19 cellular contexts compared by ENCODE assay signal in the genomic region with DNA sequence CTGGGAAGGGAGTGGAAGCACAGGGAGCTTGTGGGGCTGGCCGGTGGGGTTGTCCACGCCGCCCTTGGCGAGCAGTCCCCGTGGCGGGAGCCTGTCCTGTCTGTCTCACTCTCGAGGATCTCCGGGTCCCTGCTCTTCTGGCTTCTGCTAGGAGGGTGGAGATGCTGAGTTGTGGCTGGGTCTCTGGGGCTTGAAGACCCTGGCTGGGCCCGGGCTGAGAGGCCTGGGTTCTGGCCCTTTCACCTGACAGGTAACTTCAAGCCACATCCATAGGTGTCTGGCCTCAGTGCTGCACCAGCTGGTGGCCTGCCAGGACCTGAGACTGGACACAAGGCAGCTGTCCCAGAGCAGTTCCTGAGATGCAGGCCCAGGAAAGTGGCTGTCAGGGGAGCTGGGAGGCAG. TPM values are rescaled to one million over a fixed set of nuclear protein-coding genes. Genes with fewer than 3 reads are reported as not detected.
A peak's percentile ranks its signal among the peaks of the same experiment; 100 is the strongest.
DNase-seq lines count a peak whose midpoint lies in the region; ATAC-seq, FAIRE-seq and TF ChIP-seq lines count a peak whose summit lies in the region.
"Had no signal": no experiment of that assay in that cellular context is flagged by ENCODE, and none has a peak within 500 bp of the region (broad histone marks: within the 10 kb centered on the region; RNA-seq: fewer than 3 reads in every experiment).

No MANE protein-coding gene starts in this region.

- POLR2A ChIA-PET in activated CD4-positive, alpha-beta T cell treated with anti-CD3 and anti-CD28 coated beads for 36 hours (lab: Charles Lee), result no interaction called here

- TF ChIP-seq POLR2A in GM12891 (IDR thresholded peaks at IDR 0.05; ENCODE audit: low read depth, low read length), result no peak

- H3K79me2 ChIP-seq in DND-41 (ENCODE audit: insufficient read depth, low read length), result peaks cover 62% of the 10 kb centered on the region

- peak overlapping the region; percentile 20 to 82; a peak in 3 of 4 replicates for H3K4me3 ChIP-seq in DND-41 (ENCODE audit: low read depth in 1 of 2, low read length in 2 of 2)
- H3K4me3 ChIP-seq: GM23248, HAP-1 had no signal

- peaks cover 94% of the 10 kb centered on the region for H3K36me3 ChIP-seq in DND-41 (ENCODE audit: insufficient read depth, low read length)

- peaks cover 83% of the 10 kb centered on the region for H3K4me1 ChIP-seq in DND-41 (ENCODE audit: insufficient read depth, low read length)
- H3K4me1 ChIP-seq: HAP-1 had no signal

- FAIRE-seq in GM12891 (lab: Jason Lieb, UNC), result no peak
- FAIRE-seq: D721Med had no signal

- intact Hi-C loops in activated CD4-positive, alpha-beta T cell treated with anti-CD3 and anti-CD28 coated beads, Interleukin-2, amount 10 ng/mL, durations not matched to agents 24 days and 14 days (cut with micrococcal nuclease), result no loop called here
- intact Hi-C loops in activated CD4-positive, alpha-beta T cell treated with anti-CD3 and anti-CD28 coated beads for 36 hours (cut with DNase I, micrococcal nuclease), result no loop called here

- no peaks in the 10 kb centered on the region for H3K9me3 Mint-ChIP-seq in activated CD4-positive, alpha-beta T cell treated with anti-CD3 and anti-CD28 coated beads, Interleukin-2, amount 10 ng/mL, durations not matched to agents 24 days and 14 days
- H3K9me3 Mint-ChIP-seq in activated CD4-positive, alpha-beta T cell treated with anti-CD3 and anti-CD28 coated beads for 36 hours (ENCODE audit: low read depth), result no peaks in the 10 kb centered on the region
- no peaks in the 10 kb centered on the region for H3K9me3 Mint-ChIP-seq in activated T-cell treated with anti-CD3 and anti-CD28 coated beads, Interleukin-2, amount 50 U/mL, for 72 hours

- peaks cover 44% of the 10 kb centered on the region for H4K20me1 ChIP-seq in DND-41 (ENCODE audit: insufficient read depth, low read length)

- no peaks in the 10 kb centered on the region for H3K9me3 ChIP-seq in DND-41 (ENCODE audit: insufficient read depth, low read length, severe bottlenecking)
- no peaks in the 10 kb centered on the region for H3K9me3 ChIP-seq in T-helper 17 cell (ENCODE audit: control insufficient read depth, low read length, poor library complexity, severe bottlenecking)
- H3K9me3 ChIP-seq: HAP-1 had no signal

- peak overlapping the region; percentile 78 for H3K4me2 ChIP-seq in DND-41 (ENCODE audit: insufficient read depth, low read length)

- peak overlapping the region; percentile 19 for H3K4me3 Mint-ChIP-seq in activated CD4-positive, alpha-beta T cell treated with anti-CD3 and anti-CD28 coated beads, Interleukin-2, amount 10 ng/mL, durations not matched to agents 24 days and 14 days
- no peak overlapping the region for H3K4me3 Mint-ChIP-seq in activated CD4-positive, alpha-beta T cell treated with anti-CD3 and anti-CD28 coated beads for 36 hours
- peak overlapping the region; percentile 43 for H3K4me3 Mint-ChIP-seq in T-helper 17 cell
- no peak overlapping the region for H3K4me3 Mint-ChIP-seq in activated T-cell treated with anti-CD3 and anti-CD28 coated beads, Interleukin-2, amount 50 U/mL, for 72 hours
- H3K4me3 Mint-ChIP-seq: B cell had no signal

- H3K27ac Mint-ChIP-seq in activated CD4-positive, alpha-beta T cell treated with anti-CD3 and anti-CD28 coated beads, Interleukin-2, amount 10 ng/mL, durations not matched to agents 24 days and 14 days, result no peak overlapping the region
- H3K27ac Mint-ChIP-seq in activated CD4-positive, alpha-beta T cell treated with anti-CD3 and anti-CD28 coated beads for 36 hours, result no peak overlapping the region
- H3K27ac Mint-ChIP-seq in T-helper 17 cell, result no peak overlapping the region
- no peak overlapping the region for H3K27ac Mint-ChIP-seq in activated T-cell treated with anti-CD3 and anti-CD28 coated beads, Interleukin-2, amount 50 U/mL, for 72 hours
- H3K27ac Mint-ChIP-seq: B cell had no signal

- no peak for ATAC-seq in activated CD4-positive, alpha-beta T cell treated with anti-CD3 and anti-CD28 coated beads for 36 hours
- ATAC-seq in DND-41 (ENCODE audit: insufficient read depth, low read depth) (no peak), T-helper 17 cell (no peak), left lobe of liver (peak; percentile 40)
- ATAC-seq in activated T-cell treated with anti-CD3 and anti-CD28 coated beads, Interleukin-2, amount 50 U/mL, for 72 hours (replicated peaks in 1 of 2), result no peak
- ATAC-seq: PC-3 had no signal

- CTCF ChIA-PET in activated CD4-positive, alpha-beta T cell treated with anti-CD3 and anti-CD28 coated beads for 36 hours (lab: Charles Lee), result interaction anchor here (0.9 kb wide), 1 partner anchor 9 kb away, joined by 4 read pairs; no protein-coding TSS in a partner anchor

- peak overlapping the region; percentile 99 for H3K27ac ChIP-seq in DND-41 (ENCODE audit: low read length)
- H3K27ac ChIP-seq: GM23248 had no signal

- H3K9ac ChIP-seq in DND-41 (ENCODE audit: low read depth, low read length), result peak overlapping the region; percentile 92
- H3K9ac ChIP-seq: GM23248 had no signal

- peak; percentile 44 for TF ChIP-seq CTCF in DND-41 (IDR thresholded peaks at IDR 0.05; ENCODE audit: borderline replicate concordance, extremely low read depth, low read length, poor library complexity, severe bottlenecking)

- no peaks in the 10 kb centered on the region for H3K27me3 ChIP-seq in DND-41 (ENCODE audit: insufficient read depth, low read length, poor library complexity)

- no peak overlapping the region for H2AFZ ChIP-seq in DND-41 (ENCODE audit: low read depth, low read length)
- H2AFZ ChIP-seq: GM23248 had no signal

- H3K4me1 Mint-ChIP-seq in activated CD4-positive, alpha-beta T cell treated with anti-CD3 and anti-CD28 coated beads, Interleukin-2, amount 10 ng/mL, durations not matched to agents 24 days and 14 days, result peaks cover 30% of the 10 kb centered on the region
- H3K4me1 Mint-ChIP-seq in activated CD4-positive, alpha-beta T cell treated with anti-CD3 and anti-CD28 coated beads for 36 hours, result peaks cover 29% of the 10 kb centered on the region
- H3K4me1 Mint-ChIP-seq in T-helper 17 cell, result peaks cover 17% of the 10 kb centered on the region
- H3K4me1 Mint-ChIP-seq in activated T-cell treated with anti-CD3 and anti-CD28 coated beads, Interleukin-2, amount 50 U/mL, for 72 hours (ENCODE audit: low read depth), result peaks cover 33% of the 10 kb centered on the region

- peaks cover 68% of the 10 kb centered on the region for H3K36me3 Mint-ChIP-seq in activated CD4-positive, alpha-beta T cell treated with anti-CD3 and anti-CD28 coated beads, Interleukin-2, amount 10 ng/mL, durations not matched to agents 24 days and 14 days (ENCODE audit: low read depth)
- peaks cover 42% of the 10 kb centered on the region for H3K36me3 Mint-ChIP-seq in activated CD4-positive, alpha-beta T cell treated with anti-CD3 and anti-CD28 coated beads for 36 hours (ENCODE audit: low read depth)
- H3K36me3 Mint-ChIP-seq in T-helper 17 cell (ENCODE audit: low read depth), result peaks cover 11% of the 10 kb centered on the region
- H3K36me3 Mint-ChIP-seq in activated T-cell treated with anti-CD3 and anti-CD28 coated beads, Interleukin-2, amount 50 U/mL, for 72 hours (ENCODE audit: insufficient read depth in 2 of 2), result peaks cover 5 to 34% of the 10 kb centered on the region in 2 donors

- peaks cover 2% of the 10 kb centered on the region for H3K27me3 Mint-ChIP-seq in activated CD4-positive, alpha-beta T cell treated with anti-CD3 and anti-CD28 coated beads, Interleukin-2, amount 10 ng/mL, durations not matched to agents 24 days and 14 days
- no peaks in the 10 kb centered on the region for H3K27me3 Mint-ChIP-seq in activated CD4-positive, alpha-beta T cell treated with anti-CD3 and anti-CD28 coated beads for 36 hours
- H3K27me3 Mint-ChIP-seq in T-helper 17 cell, result no peaks in the 10 kb centered on the region
- no peaks in the 10 kb centered on the region for H3K27me3 Mint-ChIP-seq in activated T-cell treated with anti-CD3 and anti-CD28 coated beads, Interleukin-2, amount 50 U/mL, for 72 hours (ENCODE audit: low read depth)
- H3K27me3 Mint-ChIP-seq: B cell had no signal

- DNase-seq in activated CD4-positive, alpha-beta T cell treated with anti-CD3 and anti-CD28 coated beads, Interleukin-2, amount 10 ng/mL, durations not matched to agents 24 days and 14 days, result no peak
- DNase-seq in activated CD4-positive, alpha-beta T cell treated with anti-CD3 and anti-CD28 coated beads for 36 hours, result no peak
- no peak for DNase-seq in DND-41
- no peak for DNase-seq in T-helper 17 cell
- no peak for DNase-seq in left lobe of liver (ENCODE audit: low spot score)
- DNase-seq in T-helper 1 cell, result no peak
- DNase-seq in activated T-cell treated with anti-CD3 and anti-CD28 coated beads, Interleukin-2, amount 50 U/mL, for 72 hours, result no peak
- no peak for DNase-seq in GM12891 (ENCODE audit: insufficient read length, low spot score)
- DNase-seq: GM23248, NCI-H1048, NCI-H1436, NCI-H1930, NCI-H524, NCI-H82, PC-3, RPMI8226 had no signal

TF ChIP-seq in GM12891, 5 proteins besides CTCF, POLR2A, EP300 and RAD21:
- TF ChIP-seq POU2F2 (IDR thresholded peaks at IDR 0.05; ENCODE audit: low read depth, low read length) (no peak), TAF1 (IDR thresholded peaks at IDR 0.05; ENCODE audit: low read depth, low read length) (no peak), PAX5 (IDR thresholded peaks at IDR 0.05; ENCODE audit: insufficient read depth, low read length, severe bottlenecking) (no peak), SPI1 (IDR thresholded peaks at IDR 0.05; ENCODE audit: low read depth, low read length) (no peak), POLR2AphosphoS5 (IDR thresholded peaks at IDR 0.05; ENCODE audit: low read depth, low read length) (no peak)

RNA-seq across cellular contexts. Expression of a gene that starts 46.7 kb away (rescaled TPM):
- 69.7 and 72.2 TPM in 2 replicates for total RNA-seq in activated CD4-positive, alpha-beta T cell treated with anti-CD3 and anti-CD28 coated beads, Interleukin-2, amount 10 ng/mL, durations not matched to agents 24 days and 14 days
- total RNA-seq in activated CD4-positive, alpha-beta T cell treated with anti-CD3 and anti-CD28 coated beads for 36 hours, result 10 to 100 TPM; 62.7 to 70.7 TPM
- total RNA-seq in T-helper 17 cell, result 10 to 100 TPM; 55.2 to 59.4 TPM
- total RNA-seq in left lobe of liver, result 27.7 TPM
- total RNA-seq in activated T-cell treated with anti-CD3 and anti-CD28 coated beads, Interleukin-2, amount 50 U/mL, for 72 hours, result 10 to 100 TPM; 71.2 to 75.9 TPM
- polyA plus RNA-seq in GM12891 (2012; ENCODE audit: low read depth, missing spikeins), result 49.7 TPM

RNA-seq across cellular contexts. Expression of a gene that starts 46.8 kb away (rescaled TPM):
- 22.3 and 27.1 TPM in 2 replicates for total RNA-seq in activated CD4-positive, alpha-beta T cell treated with anti-CD3 and anti-CD28 coated beads, Interleukin-2, amount 10 ng/mL, durations not matched to agents 24 days and 14 days
- total RNA-seq in activated CD4-positive, alpha-beta T cell treated with anti-CD3 and anti-CD28 coated beads for 36 hours, result 10 to 100 TPM; 17.4 to 21.7 TPM
- total RNA-seq in T-helper 17 cell, result 10 to 100 TPM; 35.3 to 36.0 TPM
- total RNA-seq in left lobe of liver, result 5.8 TPM
- 10 to 100 TPM; 21.9 to 25.8 TPM for total RNA-seq in activated T-cell treated with anti-CD3 and anti-CD28 coated beads, Interleukin-2, amount 50 U/mL, for 72 hours
- 14.2 TPM for polyA plus RNA-seq in GM12891 (2012; ENCODE audit: low read depth, missing spikeins)

Comparison
In these comparisons a context has a peak if more than half of its experiments do, and no peak if none do; other contexts are left out.
1. H3K4me3 Mint-ChIP-seq: peak in activated CD4-positive, alpha-beta T cell treated with anti-CD3 and anti-CD28 coated beads, Interleukin-2, amount 10 ng/mL, durations not matched to agents 24 days and 14 days (single experiment) and T-helper 17 cell (single experiment); none in activated CD4-positive, alpha-beta T cell treated with anti-CD3 and anti-CD28 coated beads for 36 hours (single experiment) and activated T-cell treated with anti-CD3 and anti-CD28 coated beads, Interleukin-2, amount 50 U/mL, for 72 hours (0 of 2).